ENCODE assay signal across 28 cellular contexts in genomic region chr6:167744681-167745659, GRCh38.
A peak's percentile ranks its signal among the peaks of the same experiment; 100 is the strongest.
DNase-seq lines count a peak whose midpoint lies in the region; ATAC-seq, FAIRE-seq and TF ChIP-seq lines count a peak whose summit lies in the region.
"Had no signal": no experiment of that assay in that cellular context is flagged by ENCODE, and none has a peak within 500 bp of the region (broad histone marks: within the 10 kb centered on the region; RNA-seq: fewer than 3 reads in every experiment).

No MANE protein-coding gene starts in this region.

- peak overlapping the region; percentile 68 to 87 (median 80) for H3K4me2 ChIP-seq in BLaER1 treated with 17β-estradiol and CSF1 and Interleukin-3, amounts not matched to agents 10 nM and 100 nM
- no peak overlapping the region for H3K4me2 ChIP-seq in mammary epithelial cell (ENCODE audit: insufficient read depth, low read depth, low read length)
- H3K4me2 ChIP-seq: KMS-11 had no signal

- H3K27ac ChIP-seq in BLaER1 treated with 17β-estradiol and CSF1 and Interleukin-3, amounts not matched to agents 10 nM and 100 nM, result peak overlapping the region; percentile 34 to 83 (median 76); a peak in 21 of 22 replicates
- H3K27ac ChIP-seq in left lung, result peak overlapping the region in 1 of 2 donors; percentile 37
- peak overlapping the region in 3 of 4 donors; percentile 41 to 77 (median 73) for H3K27ac ChIP-seq in sigmoid colon
- H3K27ac ChIP-seq in mammary epithelial cell (ENCODE audit: insufficient read depth, low read depth, low read length), result no peak overlapping the region
- H3K27ac ChIP-seq: KMS-11, ovary, thoracic aorta had no signal

- H3K27me3 ChIP-seq in BLaER1 treated with 17β-estradiol and CSF1 and Interleukin-3, amounts not matched to agents 10 nM and 100 nM, result no peaks in the 10 kb centered on the region
- H3K27me3 ChIP-seq in left lung (no peaks in the 10 kb centered on the region), sigmoid colon (no peaks in the 10 kb centered on the region), mammary epithelial cell (ENCODE audit: insufficient read depth, low read length) (no peaks in the 10 kb centered on the region)
- H3K27me3 ChIP-seq: ovary had no signal

- H3K9ac ChIP-seq in BLaER1 treated with 17β-estradiol and CSF1 and Interleukin-3, amounts not matched to agents 10 nM and 100 nM, result peak overlapping the region in 10 of 11 experiments; percentile 23 to 73 (median 62); a peak in 16 of 22 replicates
- H3K9ac ChIP-seq in mammary epithelial cell (ENCODE audit: insufficient read depth, low read length), result no peak overlapping the region
- H3K9ac ChIP-seq: KMS-11 had no signal

- peaks cover 0 to 6% (median 0%) of the 10 kb centered on the region in 11 experiments; a peak in 2 of 22 replicates for H3K36me3 ChIP-seq in BLaER1 treated with 17β-estradiol and CSF1 and Interleukin-3, amounts not matched to agents 10 nM and 100 nM
- no peaks in the 10 kb centered on the region for H3K36me3 ChIP-seq in left lung
- no peaks in the 10 kb centered on the region for H3K36me3 ChIP-seq in sigmoid colon
- no peaks in the 10 kb centered on the region for H3K36me3 ChIP-seq in mammary epithelial cell (ENCODE audit: insufficient read depth, low read length)
- H3K36me3 ChIP-seq: MG63, ovary, thoracic aorta had no signal

- intact Hi-C loops in left lung (cut with DNase I), result no loop called here
- intact Hi-C loops in sigmoid colon (cut with DNase I), result no loop called here
- intact Hi-C loops in mammary epithelial cell (cut with micrococcal nuclease), result no loop called here

- BruUV-seq in mammary epithelial cell (replicated peaks; lab: Mats Ljungman, UMichigan), result no TSS peak

- dilution Hi-C loops in mammary epithelial cell (cut with HindIII; ENCODE audit: low sequenced_read_pairs), result no loop called here

- FAIRE-seq in GM19239 (lab: Jason Lieb, UNC), result no peak
- FAIRE-seq: bronchial epithelial cell, GM18507, RCC 7860 had no signal

- H2AFZ ChIP-seq in mammary epithelial cell (ENCODE audit: low read depth, low read length), result no peak overlapping the region

- 76 to 84% methylated on average over 16 of the region's 16 CpGs for WGBS in sigmoid colon, 2 donors
- WGBS in mammary epithelial cell (ENCODE audit: low coverage, missing lambda C conversion rate), result 53% methylated on average over 15 of the region's 16 CpGs

- H3K79me2 ChIP-seq in mammary epithelial cell (ENCODE audit: insufficient read depth, low read length), result no peaks in the 10 kb centered on the region

- in situ Hi-C loops in mammary epithelial cell (cut with MboI; ENCODE audit: low sequenced_read_pairs in 2 of 2), result no loop called here

- CTCF ChIA-PET in mammary epithelial cell (lab: Charles Lee; ENCODE audit: low non-redundant PET), result no interaction called here

- no peak for TF ChIP-seq POLR2A in sigmoid colon (IDR thresholded peaks at IDR 0.05)

- peaks cover 47 to 81% (median 71%) of the 10 kb centered on the region in 10 experiments for H3K4me1 ChIP-seq in BLaER1 treated with 17β-estradiol and CSF1 and Interleukin-3, amounts not matched to agents 10 nM and 100 nM
- H3K4me1 ChIP-seq in left lung, result no peaks in the 10 kb centered on the region
- peaks cover 0 to 26% (median 23%) of the 10 kb centered on the region in 4 donors for H3K4me1 ChIP-seq in sigmoid colon
- H3K4me1 ChIP-seq in mammary epithelial cell (ENCODE audit: insufficient read depth, low read length), result no peaks in the 10 kb centered on the region

- H4K20me1 ChIP-seq in BLaER1 treated with 17β-estradiol and CSF1 and Interleukin-3, amounts not matched to agents 10 nM and 100 nM, result no peaks in the 10 kb centered on the region
- no peaks in the 10 kb centered on the region for H4K20me1 ChIP-seq in mammary epithelial cell (ENCODE audit: insufficient read depth, low read length)

- H3K9me3 ChIP-seq in BLaER1 treated with 17β-estradiol and CSF1 and Interleukin-3, amounts not matched to agents 10 nM and 100 nM (replicated peaks in 1 of 11), result peaks cover 8 to 26% (median 20%) of the 10 kb centered on the region in 11 experiments
- H3K9me3 ChIP-seq in left lung (no peaks in the 10 kb centered on the region), sigmoid colon (peaks cover 0 to 3% (median 0%) of the 10 kb centered on the region in 4 donors), mammary epithelial cell (replicated peaks; ENCODE audit: insufficient read depth, low read length) (peaks cover 9% of the 10 kb centered on the region)
- H3K9me3 ChIP-seq: MG63, ovary, thoracic aorta had no signal

- TF ChIP-seq CTCF in left lung (IDR thresholded peaks at IDR 0.05), result no peak
- no peak for TF ChIP-seq CTCF in sigmoid colon (IDR thresholded peaks at IDR 0.05)
- no peak for TF ChIP-seq CTCF in mammary epithelial cell (conservative IDR thresholded peaks at IDR 0.05 in 1 of 2, IDR thresholded peaks at IDR 0.05 in 1 of 2; ENCODE audit: extremely low read depth in 1 of 2, insufficient read depth in 1 of 2, low read depth in 1 of 2, low read length in 2 of 2)

- peak overlapping the region in 6 of 10 experiments; percentile 4 to 55 (median 8); a peak in 7 of 20 replicates for H3K4me3 ChIP-seq in BLaER1 treated with 17β-estradiol and CSF1 and Interleukin-3, amounts not matched to agents 10 nM and 100 nM
- H3K4me3 ChIP-seq in left lung, result no peak overlapping the region
- H3K4me3 ChIP-seq in sigmoid colon, result no peak overlapping the region
- no peak overlapping the region for H3K4me3 ChIP-seq in mammary epithelial cell (replicated peaks in 1 of 3; ENCODE audit: insufficient read depth in 1 of 3, low read depth in 2 of 3, low read length in 3 of 3)
- H3K4me3 ChIP-seq: MG63, ovary, thoracic aorta had no signal

- peak; percentile 77 for DNase-seq in NCI-H226
- DNase-seq in left lung, result no peak
- DNase-seq in sigmoid colon, result peak; percentile 34
- DNase-seq in GM19239 (ENCODE audit: insufficient read length, low spot score), result no peak
- no peak for DNase-seq in mammary epithelial cell
- DNase-seq: activated CD4-positive, alpha-beta T cell treated with anti-CD3 and anti-CD28 coated beads for 1 hour; activated CD8-positive, alpha-beta memory T cell treated with anti-CD3 and anti-CD28 coated beads, Interleukin-2, amount 50 U/mL, for 48 hours; activated CD8-positive, alpha-beta T cell treated with anti-CD3 and anti-CD28 coated beads for 36 hours; activated naive CD4-positive, alpha-beta T cell treated with anti-CD3 and anti-CD28 coated beads, Interleukin-2, amount 10 ng/mL, durations not matched to agents 7 days and 5 days; CD8-positive, alpha-beta T cell; effector CD4-positive, alpha-beta T cell; H7; MG63; naive thymus-derived CD8-positive, alpha-beta T cell; NCI-H1105 treated with DMSO at 0.1 percent for 48 hours; NCI-H2029; NCI-H526; ovary; stimulated activated CD4-positive, alpha-beta T cell treated with anti-CD3 and anti-CD28 coated beads, Interleukin-2, amount 100 ng/mL, for 24 hours; stimulated activated CD8-positive, alpha-beta memory T cell treated with anti-CD3 and anti-CD28 coated beads, Interleukin-4, amount 100 ng/mL, for 48 hours had no signal

- ATAC-seq in left lung (peak; percentile 16), GM21447 (IDR thresholded peaks at IDR 0.05; ENCODE audit: unreplicated experiment) (no peak), GM19467 (IDR thresholded peaks at IDR 0.05; ENCODE audit: unreplicated experiment) (no peak)
- ATAC-seq: activated CD8-positive, alpha-beta T cell treated with anti-CD3 and anti-CD28 coated beads for 36 hours; CD8-positive, alpha-beta T cell; naive thymus-derived CD8-positive, alpha-beta T cell had no signal

- no peak for TF ChIP-seq EP300 in sigmoid colon (IDR thresholded peaks at IDR 0.05)

Comparison
In these comparisons a context has a peak if more than half of its experiments do, and no peak if none do; other contexts are left out.
1. H3K4me3 ChIP-seq: peak in BLaER1 treated with 17β-estradiol and CSF1 and Interleukin-3, amounts not matched to agents 10 nM and 100 nM (6 of 10); none in left lung (0 of 2), sigmoid colon (0 of 4) and mammary epithelial cell (0 of 3).
2. DNase-seq: peak in NCI-H226 (single experiment) and sigmoid colon (single experiment); none in left lung (0 of 2), GM19239 (single experiment) and mammary epithelial cell (single experiment).